In the genomic region with DNA sequence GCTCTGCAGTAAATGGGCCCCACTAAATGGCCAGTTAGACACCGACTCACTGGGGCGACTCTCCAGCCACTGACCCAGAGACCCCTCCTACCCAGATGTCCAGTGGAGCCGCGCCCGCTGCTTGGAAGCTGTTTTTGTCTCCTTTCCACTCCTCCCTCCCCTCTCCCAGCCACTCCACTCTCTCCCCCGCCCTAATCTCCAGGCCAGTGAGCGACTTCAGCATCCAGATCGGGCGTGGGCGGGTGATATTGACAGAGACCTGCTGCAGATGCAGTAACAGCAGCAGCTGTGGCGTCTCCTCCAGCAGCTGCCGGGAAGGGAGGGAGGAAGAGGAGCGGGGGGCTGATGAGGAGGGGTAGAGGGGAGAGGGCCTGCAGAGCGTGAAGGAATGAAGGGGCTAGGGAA, we compare ENCODE assay signal across 8 cellular contexts. TPM values are rescaled to one million over a fixed set of nuclear protein-coding genes. Genes with fewer than 3 reads are reported as not detected.
DNase-seq lines count a peak whose midpoint lies in the region; ATAC-seq and TF ChIP-seq lines count a peak whose summit lies in the region.

Gene SCN7A, minus strand, starts transcription at position 110 of the 405 bp plus-strand sequence. CDS start 16,553 bp downstream, outside the sequence.

- no peak within 1 kb of the TSS for H3K27ac Mint-ChIP-seq in natural killer cell treated with Interleukin-12 subunit alpha and Interleukin-12 subunit beta and Interleukin-15 and Interleukin-18, amount 100 ng/mL, for 72 hours
- H3K27ac Mint-ChIP-seq in natural killer cell = no peak within 1 kb of the TSS

- H3K4me3 Mint-ChIP-seq in natural killer cell treated with Interleukin-12 subunit alpha and Interleukin-12 subunit beta and Interleukin-15 and Interleukin-18, amount 100 ng/mL, for 72 hours = no peak within 1 kb of the TSS
- no peak within 1 kb of the TSS for H3K4me3 Mint-ChIP-seq in natural killer cell

- H3K4me3 ChIP-seq in coronary artery (peak within 1 kb of the TSS; percentile 55), lower lobe of right lung (peak within 1 kb of the TSS; percentile 52), vagina (peak within 1 kb of the TSS; percentile 7 to 39)

- H3K36me3 ChIP-seq in lower lobe of right lung (no peaks in the 10 kb centered on the region), vagina (no peaks in the 10 kb centered on the region)

- no peaks in the 10 kb centered on the region for H3K36me3 Mint-ChIP-seq in natural killer cell treated with Interleukin-12 subunit alpha and Interleukin-12 subunit beta and Interleukin-15 and Interleukin-18, amount 100 ng/mL, for 72 hours
- H3K36me3 Mint-ChIP-seq in natural killer cell = no peaks in the 10 kb centered on the region

- TF ChIP-seq CTCF in natural killer cell (IDR thresholded peaks at IDR 0.05) (no peak), coronary artery (IDR thresholded peaks at IDR 0.05) (no peak), lower lobe of right lung (IDR thresholded peaks at IDR 0.05) (no peak), vagina (IDR thresholded peaks at IDR 0.05) (no peak)

- peaks cover 8% of the 10 kb centered on the region for H3K9me3 Mint-ChIP-seq in natural killer cell treated with Interleukin-12 subunit alpha and Interleukin-12 subunit beta and Interleukin-15 and Interleukin-18, amount 100 ng/mL, for 72 hours
- peaks cover 6 to 11% of the 10 kb centered on the region in 2 donors for H3K9me3 Mint-ChIP-seq in natural killer cell

- H3K27me3 ChIP-seq in lower lobe of right lung (ENCODE audit: low read depth) (no peaks in the 10 kb centered on the region), vagina (no peaks in the 10 kb centered on the region)

- H3K9me3 ChIP-seq in lower lobe of right lung = no peaks in the 10 kb centered on the region
- H3K9me3 ChIP-seq in vagina = no peaks in the 10 kb centered on the region

- no peak for TF ChIP-seq POLR2A in vagina (IDR thresholded peaks at IDR 0.05)

- intact Hi-C loops in natural killer cell (cut with micrococcal nuclease) = no loop called here
- intact Hi-C loops in lower lobe of right lung (cut with DNase I) = no loop called here
- intact Hi-C loops in vagina (cut with DNase I) = no loop called here

- DNase-seq in natural killer cell treated with Interleukin-12 subunit alpha and Interleukin-12 subunit beta and Interleukin-15 and Interleukin-18, amount 100 ng/mL, for 72 hours (ENCODE audit: low spot score) = peak; percentile 56
- DNase-seq in natural killer cell (no peak), coronary artery (ENCODE audit: low spot score) (peak; percentile 68), lower lobe of right lung (peak; percentile 79), vagina (ENCODE audit: extremely low spot score in 2 of 2) (no peak), hippocampal formation (lab: John Stamatoyannopoulos, UW) (no peak), inferior parietal cortex (ENCODE audit: extremely low spot score) (no peak)

- no peaks in the 10 kb centered on the region for H3K4me1 Mint-ChIP-seq in natural killer cell treated with Interleukin-12 subunit alpha and Interleukin-12 subunit beta and Interleukin-15 and Interleukin-18, amount 100 ng/mL, for 72 hours (ENCODE audit: low read depth in 2 of 2)
- H3K4me1 Mint-ChIP-seq in natural killer cell = no peaks in the 10 kb centered on the region

- H3K27ac ChIP-seq in coronary artery (no peak within 1 kb of the TSS), lower lobe of right lung (peak within 1 kb of the TSS; percentile 54), vagina (no peak within 1 kb of the TSS)

- H3K27me3 Mint-ChIP-seq in natural killer cell treated with Interleukin-12 subunit alpha and Interleukin-12 subunit beta and Interleukin-15 and Interleukin-18, amount 100 ng/mL, for 72 hours = no peaks in the 10 kb centered on the region
- no peaks in the 10 kb centered on the region for H3K27me3 Mint-ChIP-seq in natural killer cell (ENCODE audit: low read depth in 2 of 2)

- peak in 1 of 2 donors; percentile 6 for ATAC-seq in natural killer cell treated with Interleukin-12 subunit alpha and Interleukin-12 subunit beta and Interleukin-15 and Interleukin-18, amount 100 ng/mL, for 72 hours
- no peak for ATAC-seq in natural killer cell
- peak; percentile 87 to 91 for ATAC-seq in lower lobe of right lung
- ATAC-seq in HG02884 (IDR thresholded peaks at IDR 0.05; ENCODE audit: unreplicated experiment) = no peak

- H3K4me1 ChIP-seq in lower lobe of right lung (no peaks in the 10 kb centered on the region), vagina (no peaks in the 10 kb centered on the region)

RNA-seq across cellular contexts. Expression of gene SCN7A, which starts in this region (rescaled TPM):
- total RNA-seq in natural killer cell treated with Interleukin-12 subunit alpha and Interleukin-12 subunit beta and Interleukin-15 and Interleukin-18, amount 100 ng/mL, for 72 hours = not detected
- total RNA-seq in natural killer cell (not detected), lower lobe of right lung (69.0 TPM), vagina (15.0 TPM)

Comparison
In these comparisons a context has a peak if more than half of its experiments do, and no peak if none do; other contexts are left out.
1. RNA of gene SCN7A (total RNA-seq): 69.0 TPM in lower lobe of right lung (single experiment) and 15.0 TPM in vagina (single experiment); not detected in natural killer cell treated with Interleukin-12 subunit alpha and Interleukin-12 subunit beta and Interleukin-15 and Interleukin-18, amount 100 ng/mL, for 72 hours and not detected in natural killer cell; every median in the first group is over 10 times any median in the second.
2. Peak in DNase-seq in natural killer cell treated with Interleukin-12 subunit alpha and Interleukin-12 subunit beta and Interleukin-15 and Interleukin-18, amount 100 ng/mL, for 72 hours; RNA of the gene not detected or under 1 TPM.
3. ATAC-seq: peak in lower lobe of right lung (2 of 2); none in natural killer cell (0 of 3) and HG02884 (single experiment).
4. DNase-seq: peak in coronary artery (single experiment) and lower lobe of right lung (single experiment); none in natural killer cell (single experiment), vagina (0 of 2), hippocampal formation (0 of 2) and inferior parietal cortex (single experiment).
5. Peak in every context shown above with its lines, with median percentiles within 50 percentile points of each other: H3K4me3 ChIP-seq.